1 cellular context compared by ENCODE assay signal in genomic region chr3:50295553-50296166, GRCh38.
TF ChIP-seq lines count a peak whose summit lies in the region.

No MANE protein-coding gene starts in this region.

TF ChIP-seq in IMR-90, 13 proteins besides CTCF, POLR2A, EP300 and RAD21:
- TF ChIP-seq NFE2L2 (IDR thresholded peaks at IDR 0.05; ENCODE audit: low read depth, low read length): no peak
- TF ChIP-seq ELK1 (IDR thresholded peaks at IDR 0.05; ENCODE audit: borderline replicate concordance, low read depth, low read length): no peak
- no peak for TF ChIP-seq RFX5 (IDR thresholded peaks at IDR 0.05; ENCODE audit: low read depth, low read length)
- TF ChIP-seq MAZ (IDR thresholded peaks at IDR 0.05; ENCODE audit: borderline replicate concordance, low read depth, low read length): no peak
- TF ChIP-seq BHLHE40 (IDR thresholded peaks at IDR 0.05; ENCODE audit: low read depth, low read length): no peak
- TF ChIP-seq MXI1 (IDR thresholded peaks at IDR 0.05; ENCODE audit: borderline replicate concordance, low read depth, low read length): no peak
- no peak for TF ChIP-seq CEBPB (IDR thresholded peaks at IDR 0.05; ENCODE audit: low read depth, low read length)
- no peak for TF ChIP-seq SMC3 (IDR thresholded peaks at IDR 0.05; ENCODE audit: low read depth, low read length)
- TF ChIP-seq USF2 (IDR thresholded peaks at IDR 0.05; ENCODE audit: low read depth, low read length): no peak
